In genomic region chr16:17278988-17279387, GRCh38 we compare ENCODE assay signal across 1 cellular context.
TF ChIP-seq lines count a peak whose summit lies in the region.

No MANE protein-coding gene starts in this region.

TF ChIP-seq in H1, 55 proteins besides CTCF, POLR2A, EP300 and RAD21 (continued from another document):
- no peak for TF ChIP-seq CTBP2 (IDR thresholded peaks at IDR 0.05; ENCODE audit: borderline replicate concordance, insufficient read depth, insufficient read length, low read length)
- TF ChIP-seq RNF2 (IDR thresholded peaks at IDR 0.05; ENCODE audit: borderline replicate concordance, low read depth, low read length, missing control alignments, poor library complexity, severe bottlenecking) = no peak
- no peak for TF ChIP-seq HDAC6 (IDR thresholded peaks at IDR 0.05; ENCODE audit: low read depth, low read length)
- TF ChIP-seq, protein P1, sequence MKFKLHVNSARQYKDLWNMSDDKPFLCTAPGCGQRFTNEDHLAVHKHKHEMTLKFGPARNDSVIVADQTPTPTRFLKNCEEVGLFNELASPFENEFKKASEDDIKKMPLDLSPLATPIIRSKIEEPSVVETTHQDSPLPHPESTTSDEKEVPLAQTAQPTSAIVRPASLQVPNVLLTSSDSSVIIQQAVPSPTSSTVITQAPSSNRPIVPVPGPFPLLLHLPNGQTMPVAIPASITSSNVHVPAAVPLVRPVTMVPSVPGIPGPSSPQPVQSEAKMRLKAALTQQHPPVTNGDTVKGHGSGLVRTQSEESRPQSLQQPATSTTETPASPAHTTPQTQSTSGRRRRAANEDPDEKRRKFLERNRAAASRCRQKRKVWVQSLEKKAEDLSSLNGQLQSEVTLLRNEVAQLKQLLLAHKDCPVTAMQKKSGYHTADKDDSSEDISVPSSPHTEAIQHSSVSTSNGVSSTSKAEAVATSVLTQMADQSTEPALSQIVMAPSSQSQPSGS (IDR thresholded peaks at IDR 0.05; ENCODE audit: low read length) = no peak
- TF ChIP-seq SUZ12 (IDR thresholded peaks at IDR 0.05; ENCODE audit: low read length) = no peak
- TF ChIP-seq, protein P2, sequence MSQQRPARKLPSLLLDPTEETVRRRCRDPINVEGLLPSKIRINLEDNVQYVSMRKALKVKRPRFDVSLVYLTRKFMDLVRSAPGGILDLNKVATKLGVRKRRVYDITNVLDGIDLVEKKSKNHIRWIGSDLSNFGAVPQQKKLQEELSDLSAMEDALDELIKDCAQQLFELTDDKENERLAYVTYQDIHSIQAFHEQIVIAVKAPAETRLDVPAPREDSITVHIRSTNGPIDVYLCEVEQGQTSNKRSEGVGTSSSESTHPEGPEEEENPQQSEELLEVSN (IDR thresholded peaks at IDR 0.05) = no peak
